In the genomic region with DNA sequence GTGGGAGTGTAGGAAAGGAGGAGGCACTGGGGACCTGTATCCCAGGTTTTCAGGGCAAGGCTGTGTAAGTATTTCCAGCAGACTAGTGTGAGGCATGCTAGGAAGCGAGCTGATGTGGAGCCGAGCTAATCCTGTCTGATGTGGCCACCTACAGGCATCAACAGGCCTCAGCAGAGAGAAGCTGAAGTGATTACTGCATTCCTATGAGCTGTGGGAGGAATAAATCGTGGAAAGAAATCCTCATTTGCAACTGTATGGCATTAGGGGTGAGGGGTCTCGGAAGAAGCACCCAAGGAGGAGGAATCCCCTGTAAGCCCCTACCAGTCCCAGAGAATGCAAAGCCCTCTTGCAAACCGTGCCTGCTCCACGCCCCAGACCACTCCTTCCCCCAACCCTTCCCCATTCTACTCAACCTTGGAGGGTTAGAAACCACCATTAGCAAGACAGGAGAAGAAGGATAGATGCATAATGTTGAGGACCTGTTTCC, we compare ENCODE assay signal across 8 cellular contexts. TPM values are rescaled to one million over a fixed set of nuclear protein-coding genes. Genes with fewer than 3 reads are reported as not detected.
A peak's percentile ranks its signal among the peaks of the same experiment; 100 is the strongest.
DNase-seq lines count a peak whose midpoint lies in the region; ATAC-seq, FAIRE-seq and TF ChIP-seq lines count a peak whose summit lies in the region.

No MANE protein-coding gene starts in this region.

- H3K9me3 ChIP-seq in DND-41 (ENCODE audit: insufficient read depth, low read length, severe bottlenecking) = no peaks in the 10 kb centered on the region
- H3K9me3 ChIP-seq in astrocyte (ENCODE audit: insufficient read depth, low read depth, low read length) = no peaks in the 10 kb centered on the region
- no peaks in the 10 kb centered on the region for H3K9me3 ChIP-seq in transverse colon

- H3K79me2 ChIP-seq in DND-41 (ENCODE audit: insufficient read depth, low read length) (no peaks in the 10 kb centered on the region), KMS-11 (ENCODE audit: insufficient read depth, low read depth) (no peaks in the 10 kb centered on the region), astrocyte (ENCODE audit: insufficient read depth, low read length) (no peaks in the 10 kb centered on the region)

- no peaks in the 10 kb centered on the region for H4K20me1 ChIP-seq in DND-41 (ENCODE audit: insufficient read depth, low read length)
- no peaks in the 10 kb centered on the region for H4K20me1 ChIP-seq in KMS-11 (ENCODE audit: insufficient read depth)
- no peaks in the 10 kb centered on the region for H4K20me1 ChIP-seq in astrocyte (ENCODE audit: insufficient read depth, low read length)

- TF ChIP-seq EP300 in transverse colon (IDR thresholded peaks at IDR 0.05; ENCODE audit: low read depth) = no peak

- H3K27me3 ChIP-seq in DND-41 (ENCODE audit: insufficient read depth, low read length, poor library complexity) (no peaks in the 10 kb centered on the region), KMS-11 (ENCODE audit: insufficient read depth, low read depth) (no peaks in the 10 kb centered on the region), astrocyte (ENCODE audit: insufficient read depth, low read length) (no peaks in the 10 kb centered on the region), transverse colon (no peaks in the 10 kb centered on the region)

- no peaks in the 10 kb centered on the region for H3K27me3 Mint-ChIP-seq in astrocyte (ENCODE audit: low read depth, unreplicated experiment)

- intact Hi-C loops in transverse colon (cut with DNase I; ENCODE audit: low total_unique reads) = no loop called here

- TF ChIP-seq CTCF in DND-41 (IDR thresholded peaks at IDR 0.05; ENCODE audit: borderline replicate concordance, extremely low read depth, low read length, poor library complexity, severe bottlenecking) = peak; percentile 51
- peak; percentile 52; the same call in 1 of the 2 replicates for TF ChIP-seq CTCF in KMS-11 (conservative IDR thresholded peaks at IDR 0.05; ENCODE audit: low read depth, low read length)
- peak; percentile 80 for TF ChIP-seq CTCF in astrocyte (IDR thresholded peaks at IDR 0.05; ENCODE audit: insufficient read depth, low read depth, low read length)
- TF ChIP-seq CTCF in transverse colon (IDR thresholded peaks at IDR 0.05) = peak in 3 of 5 experiments; percentile 11 to 20 (median 20)

- H3K27ac Mint-ChIP-seq in astrocyte (ENCODE audit: unreplicated experiment) = peak overlapping the region; percentile 66

- H2AFZ ChIP-seq in DND-41 (ENCODE audit: low read depth, low read length) (no peak overlapping the region), KMS-11 (ENCODE audit: low read depth) (no peak overlapping the region; the same call in 1 of the 2 replicates), astrocyte (ENCODE audit: low read depth, low read length) (peak overlapping the region; percentile 25)

- peaks cover 13% of the 10 kb centered on the region for H3K4me1 Mint-ChIP-seq in astrocyte (ENCODE audit: low read depth, unreplicated experiment)

- H3K9ac ChIP-seq in DND-41 (ENCODE audit: low read depth, low read length) (no peak overlapping the region), KMS-11 (no peak overlapping the region), astrocyte (ENCODE audit: low read length) (no peak overlapping the region)

- H3K4me3 ChIP-seq in DND-41 (ENCODE audit: low read depth in 1 of 2, low read length in 2 of 2) (no peak overlapping the region), KMS-11 (IDR thresholded peaks at IDR 0.05; ENCODE audit: insufficient read depth, low read depth, low read length) (no peak overlapping the region), astrocyte (ENCODE audit: insufficient read depth, low read depth, low read length) (no peak overlapping the region), transverse colon (no peak overlapping the region)

- no peak overlapping the region for H3K4me2 ChIP-seq in DND-41 (ENCODE audit: insufficient read depth, low read length)
- no peak overlapping the region for H3K4me2 ChIP-seq in KMS-11
- no peak overlapping the region for H3K4me2 ChIP-seq in astrocyte (ENCODE audit: low read length)

- TF ChIP-seq POLR2A in transverse colon (IDR thresholded peaks at IDR 0.05) = no peak

- H3K9me3 Mint-ChIP-seq in astrocyte (ENCODE audit: unreplicated experiment) = no peaks in the 10 kb centered on the region

- H3K4me1 ChIP-seq in DND-41 (ENCODE audit: insufficient read depth, low read length) (no peaks in the 10 kb centered on the region), KMS-11 (ENCODE audit: low read depth, poor library complexity, severe bottlenecking) (no peaks in the 10 kb centered on the region), astrocyte (ENCODE audit: insufficient read depth, low read length) (peaks cover 16% of the 10 kb centered on the region), transverse colon (peaks cover 0 to 15% (median 3%) of the 10 kb centered on the region in 4 donors)

- DNase-seq in DND-41 (peak; percentile 15), astrocyte (ENCODE audit: low read depth) (peak; percentile 64), islet precursor cell (peak; percentile 92), transverse colon (no peak), SHP77 treated with DMSO at 0.1 percent for 48 hours (lab: John Stamatoyannopoulos, UW) (no peak)

- H3K36me3 ChIP-seq in DND-41 (ENCODE audit: insufficient read depth, low read length) = no peaks in the 10 kb centered on the region
- no peaks in the 10 kb centered on the region for H3K36me3 ChIP-seq in KMS-11 (ENCODE audit: insufficient read depth)
- H3K36me3 ChIP-seq in astrocyte (ENCODE audit: insufficient read depth, low read length) = no peaks in the 10 kb centered on the region
- H3K36me3 ChIP-seq in transverse colon = no peaks in the 10 kb centered on the region

- H3K27ac ChIP-seq in DND-41 (ENCODE audit: low read length) = no peak overlapping the region
- no peak overlapping the region for H3K27ac ChIP-seq in KMS-11
- no peak overlapping the region for H3K27ac ChIP-seq in astrocyte (ENCODE audit: low read depth, low read length)
- no peak overlapping the region for H3K27ac ChIP-seq in transverse colon

- H3K4me3 Mint-ChIP-seq in astrocyte (ENCODE audit: unreplicated experiment) = peak overlapping the region; percentile 45

- in situ Hi-C loops in transverse colon (cut with MboI; ENCODE audit: low pct_ligation_motif_present in 1 of 4, low pct_unique_long_range_greater_than_20kb in 1 of 4, low sequenced_read_pairs in 3 of 4) = loop anchor here in 3 of 4 donors (10.0 to 25.0 kb wide), 4 partner anchors 133 to 608 kb away; a partner anchor contains a TSS

- peak; percentile 66 for FAIRE-seq in astrocyte (lab: Jason Lieb, UNC)

- 51 to 60% methylated on average over 6 of the region's 6 CpGs for WGBS in transverse colon (ENCODE audit: low coverage in 1 of 2), 2 donors

- H3K36me3 Mint-ChIP-seq in astrocyte (ENCODE audit: low read depth, unreplicated experiment) = no peaks in the 10 kb centered on the region

- ATAC-seq in DND-41 (ENCODE audit: insufficient read depth, low read depth) (peak; percentile 70), GM19467 (IDR thresholded peaks at IDR 0.05; ENCODE audit: unreplicated experiment) (no peak), GM18909 (IDR thresholded peaks at IDR 0.05; ENCODE audit: poor library complexity, unreplicated experiment) (no peak)

RNA-seq across cellular contexts. Expression of a gene that starts 41.6 kb away (rescaled TPM):
- total RNA-seq in astrocyte = 4.6 and 6.4 TPM in 2 replicates
- not detected for total RNA-seq in transverse colon

RNA-seq across cellular contexts. Expression of a gene that starts 43.8 kb away (rescaled TPM):
- total RNA-seq in astrocyte (8.8 and 9.2 TPM in 2 replicates), transverse colon (10 to 100 TPM in 2 of 4 donors, 1 to 10 TPM in 2; 8.8 to 19.0 (median 13.4) TPM)

RNA-seq across cellular contexts. Expression of a gene that starts 49.5 kb away (rescaled TPM):
- total RNA-seq in astrocyte = 0.22 and 0.27 TPM in 2 replicates
- not detected for total RNA-seq in transverse colon

Comparison
In these comparisons a context has a peak if more than half of its experiments do, and no peak if none do; other contexts are left out.
1. DNase-seq: peak in DND-41 (single experiment), astrocyte (single experiment) and islet precursor cell (single experiment); none in transverse colon (single experiment) and SHP77 treated with DMSO at 0.1 percent for 48 hours (single experiment).
2. CTCF ChIP-seq: peak in every context shown above with its lines; median percentile 80 in astrocyte; 52 in KMS-11; 51 in DND-41; 20 in transverse colon.